9 cellular contexts compared by ENCODE assay signal in genomic region chr11:65150513-65151271, GRCh38. TPM values are rescaled to one million over a fixed set of nuclear protein-coding genes. Genes with fewer than 3 reads are reported as not detected.
A peak's percentile ranks its signal among the peaks of the same experiment; 100 is the strongest.
DNase-seq lines count a peak whose midpoint lies in the region; ATAC-seq, FAIRE-seq and TF ChIP-seq lines count a peak whose summit lies in the region.
"Had no signal": no experiment of that assay in that cellular context is flagged by ENCODE, and none has a peak within 500 bp of the region (broad histone marks: within the 10 kb centered on the region; RNA-seq: fewer than 3 reads in every experiment).

No MANE protein-coding gene starts in this region.

- H3K27me3 ChIP-seq in BLaER1 treated with 17β-estradiol and CSF1 and Interleukin-3, amounts not matched to agents 10 nM and 100 nM, result no peaks in the 10 kb centered on the region
- H3K27me3 ChIP-seq in brain microvascular endothelial cell (replicated peaks), result no peaks in the 10 kb centered on the region

- H3K9ac ChIP-seq in BLaER1 treated with 17β-estradiol and CSF1 and Interleukin-3, amounts not matched to agents 10 nM and 100 nM, result peak overlapping the region in 5 of 11 experiments; percentile 9 to 38 (median 16); a peak in 2 of 22 replicates
- H3K9ac ChIP-seq in kidney (ENCODE audit: low read length in 2 of 2), result no peak overlapping the region
- H3K9ac ChIP-seq: KMS-11 had no signal

- peaks cover 28 to 49% (median 35%) of the 10 kb centered on the region in 10 experiments for H3K4me1 ChIP-seq in BLaER1 treated with 17β-estradiol and CSF1 and Interleukin-3, amounts not matched to agents 10 nM and 100 nM
- H3K4me1 ChIP-seq in kidney (ENCODE audit: control insufficient read depth in 1 of 2, insufficient read depth in 1 of 2, low read depth in 1 of 2, low read length in 2 of 2), result peaks cover 6 to 8% of the 10 kb centered on the region in 2 donors

- peaks cover 14 to 23% (median 19%) of the 10 kb centered on the region in 11 experiments for H3K9me3 ChIP-seq in BLaER1 treated with 17β-estradiol and CSF1 and Interleukin-3, amounts not matched to agents 10 nM and 100 nM (replicated peaks in 1 of 11)
- H3K9me3 ChIP-seq in kidney (ENCODE audit: control insufficient read depth in 1 of 2, low read length in 2 of 2), result no peaks in the 10 kb centered on the region

- H3K36me3 ChIP-seq in BLaER1 treated with 17β-estradiol and CSF1 and Interleukin-3, amounts not matched to agents 10 nM and 100 nM, result no peaks in the 10 kb centered on the region
- H3K36me3 ChIP-seq in brain microvascular endothelial cell (replicated peaks) (no peaks in the 10 kb centered on the region), kidney (ENCODE audit: control insufficient read depth in 1 of 2, insufficient read depth in 2 of 2, low read length in 2 of 2) (no peaks in the 10 kb centered on the region)

- no peak overlapping the region for H3K4me3 ChIP-seq in BLaER1 treated with 17β-estradiol and CSF1 and Interleukin-3, amounts not matched to agents 10 nM and 100 nM
- no peak overlapping the region for H3K4me3 ChIP-seq in brain microvascular endothelial cell (ENCODE audit: low read depth, low read length)
- no peak overlapping the region for H3K4me3 ChIP-seq in kidney (ENCODE audit: low read length in 2 of 2)

- peak overlapping the region in 7 of 11 experiments; percentile 15 to 57 (median 39); a peak in 8 of 22 replicates for H3K27ac ChIP-seq in BLaER1 treated with 17β-estradiol and CSF1 and Interleukin-3, amounts not matched to agents 10 nM and 100 nM
- H3K27ac ChIP-seq in brain microvascular endothelial cell, result peak overlapping the region; percentile 79
- peak overlapping the region; percentile 10 to 30 for H3K27ac ChIP-seq in kidney (ENCODE audit: low read depth in 2 of 2, low read length in 2 of 2)
- H3K27ac ChIP-seq: KMS-11 had no signal

- in situ Hi-C loops in brain microvascular endothelial cell (cut with HindIII; ENCODE audit: low pct_ligation_motif_present, low sequenced_read_pairs), result no loop called here

- no peak for FAIRE-seq in kidney (lab: Jason Lieb, UNC)

- DNase-seq in NOMO-1 treated with DMSO at 0.1 percent for 48 hours (lab: John Stamatoyannopoulos, UW; ENCODE audit: unreplicated experiment) (peak; percentile 87), brain microvascular endothelial cell (peak; percentile 93), kidney (peak; percentile 97)
- peak; percentile 21 to 25 for DNase-seq in stimulated activated CD4-positive, alpha-beta T cell treated with anti-CD3 and anti-CD28 coated beads, Interleukin-2, amount 100 ng/mL, for 48 hours
- no peak for DNase-seq in central memory CD4-positive, alpha-beta T cell

- ATAC-seq in GM21786 (IDR thresholded peaks at IDR 0.05; ENCODE audit: unreplicated experiment) (peak; percentile 66), HG02840 (IDR thresholded peaks at IDR 0.05; ENCODE audit: low FRiP score, unreplicated experiment) (no peak)

- peak; percentile 9 for TF ChIP-seq CTCF in brain microvascular endothelial cell (IDR thresholded peaks at IDR 0.05; ENCODE audit: low read depth, low read length, missing control alignments)
- no peak for TF ChIP-seq CTCF in kidney (IDR thresholded peaks at IDR 0.05; ENCODE audit: borderline replicate concordance, extremely low read depth, insufficient read depth)

- H4K20me1 ChIP-seq in BLaER1 treated with 17β-estradiol and CSF1 and Interleukin-3, amounts not matched to agents 10 nM and 100 nM, result no peaks in the 10 kb centered on the region

- peak overlapping the region in 10 of 11 experiments; percentile 15 to 83 (median 36); a peak in 16 of 22 replicates for H3K4me2 ChIP-seq in BLaER1 treated with 17β-estradiol and CSF1 and Interleukin-3, amounts not matched to agents 10 nM and 100 nM
- H3K4me2 ChIP-seq: KMS-11 had no signal

- intact Hi-C loops in kidney (cut with DNase I), result no loop called here

RNA-seq across cellular contexts. Expression of gene SYVN1, which starts 16.4 kb away (rescaled TPM):
- total RNA-seq in kidney, result 69.8 TPM
- 21.2 TPM for polyA plus RNA-seq in kidney (ENCODE audit: insufficient read depth, low read depth, low replicate concordance)

RNA-seq across cellular contexts. Expression of gene SPDYC, which starts 19.3 kb away (rescaled TPM):
- total RNA-seq in kidney, result not detected
- polyA plus RNA-seq in kidney (ENCODE audit: insufficient read depth, low read depth, low replicate concordance), result 0.43 TPM

RNA-seq across cellular contexts. Expression of gene MRPL49, which starts 28.6 kb away (rescaled TPM):
- total RNA-seq in kidney, result 53.3 TPM
- 76.7 TPM for polyA plus RNA-seq in kidney (ENCODE audit: insufficient read depth, low read depth, low replicate concordance)

RNA-seq across cellular contexts. Expression of gene FAU, which starts 28.8 kb away (rescaled TPM):
- total RNA-seq in kidney, result 794 TPM
- polyA plus RNA-seq in kidney (ENCODE audit: insufficient read depth, low read depth, low replicate concordance), result 927 TPM

RNA-seq across cellular contexts. Expression of gene CAPN1, which starts 31.0 kb away (rescaled TPM):
- 328 TPM for total RNA-seq in kidney
- 92.5 TPM for polyA plus RNA-seq in kidney (ENCODE audit: insufficient read depth, low read depth, low replicate concordance)

Comparison
In these comparisons a context has a peak if more than half of its experiments do, and no peak if none do; other contexts are left out.
1. H3K27ac ChIP-seq: peak in every context shown above with its lines; median percentile 79 in brain microvascular endothelial cell; 39 in BLaER1 treated with 17β-estradiol and CSF1 and Interleukin-3, amounts not matched to agents 10 nM and 100 nM; 20 in kidney.